ENCODE assay signal across 17 cellular contexts in the genomic region with DNA sequence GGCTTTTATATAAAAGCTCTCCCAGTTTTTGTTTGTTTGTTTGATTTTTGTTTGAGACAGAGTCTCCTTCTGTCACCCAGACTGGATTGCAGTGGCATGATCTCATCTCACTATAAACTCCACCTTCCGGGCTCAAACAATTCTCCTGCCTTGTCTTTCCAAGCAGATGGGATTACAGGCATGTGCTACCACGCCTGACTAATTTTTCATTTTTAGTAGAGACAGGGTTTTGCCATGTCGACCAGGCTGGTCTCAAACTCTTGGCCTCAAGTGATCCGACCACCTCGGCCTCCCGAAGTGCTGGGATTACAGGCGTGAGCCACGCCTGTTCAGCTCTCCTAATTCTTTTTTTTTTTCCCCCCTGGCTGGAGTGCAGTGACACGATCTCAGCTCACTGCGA. TPM values are rescaled to one million over a fixed set of nuclear protein-coding genes. Genes with fewer than 3 reads are reported as not detected.
DNase-seq lines count a peak whose midpoint lies in the region; ATAC-seq and TF ChIP-seq lines count a peak whose summit lies in the region.
"Had no signal": no experiment of that assay in that cellular context is flagged by ENCODE, and none has a peak within 500 bp of the region (broad histone marks: within the 10 kb centered on the region; RNA-seq: fewer than 3 reads in every experiment).

No MANE protein-coding gene starts in this region.

- H2AFZ ChIP-seq in trophoblast cell (ENCODE audit: insufficient read depth, low read length, poor library complexity) = no peak overlapping the region

- H2BK120ac ChIP-seq in trophoblast cell (ENCODE audit: insufficient read depth, low read length, poor library complexity) = no peak overlapping the region

- peaks cover 9% of the 10 kb centered on the region for H3K79me2 ChIP-seq in trophoblast cell (ENCODE audit: control insufficient read depth, insufficient read depth, low read length, poor library complexity)

- no peak overlapping the region for H3K23ac ChIP-seq in trophoblast cell (ENCODE audit: low read length)

- H2BK5ac ChIP-seq in trophoblast cell (ENCODE audit: low read depth, low read length, poor library complexity) = no peak overlapping the region

- no peak overlapping the region for H2AK5ac ChIP-seq in trophoblast cell (ENCODE audit: low read length)

- peaks cover 16 to 22% of the 10 kb centered on the region in 2 experiments for H3K4me1 ChIP-seq in trophoblast cell (ENCODE audit: control insufficient read depth in 1 of 2, insufficient read depth in 2 of 2, low read length in 2 of 2)
- H3K4me1 ChIP-seq: SJCRH30 had no signal

- H3K79me1 ChIP-seq in trophoblast cell (ENCODE audit: low read length) = peaks cover 24% of the 10 kb centered on the region

- no peak overlapping the region for H4K12ac ChIP-seq in trophoblast cell (ENCODE audit: low read depth, low read length)

- H3K9ac ChIP-seq in trophoblast cell (ENCODE audit: low read length) = no peak overlapping the region

- TF ChIP-seq CTCF in epithelial cell of esophagus (IDR thresholded peaks at IDR 0.05; ENCODE audit: insufficient read depth, low read depth, low read length, missing control alignments) = no peak

- H3K4me2 ChIP-seq in trophoblast cell (ENCODE audit: low read length) = peak overlapping the region; percentile 11

- H4K8ac ChIP-seq in trophoblast cell (ENCODE audit: low read depth, low read length) = no peak overlapping the region

- H3K9me3 ChIP-seq in trophoblast cell (ENCODE audit: insufficient read depth, low read depth, low read length) = no peaks in the 10 kb centered on the region
- H3K9me3 ChIP-seq: SJCRH30 had no signal

- ATAC-seq in left ventricle myocardium superior = no peak
- ATAC-seq: CD8-positive, alpha-beta T cell had no signal

- H3K4me3 ChIP-seq in epithelial cell of esophagus (ENCODE audit: low read length) (no peak overlapping the region), trophoblast cell (ENCODE audit: low read depth, low read length) (no peak overlapping the region)
- H3K4me3 ChIP-seq: SJCRH30 had no signal

- H3K27ac ChIP-seq in trophoblast cell (ENCODE audit: low read depth, low read length) = no peak overlapping the region
- H3K27ac ChIP-seq: 22Rv1, RWPE1, SJCRH30 had no signal

- no peak overlapping the region for H4K91ac ChIP-seq in trophoblast cell (ENCODE audit: low read depth, low read length)

- H3K36me3 ChIP-seq in trophoblast cell (ENCODE audit: control insufficient read depth in 1 of 2, insufficient read depth in 2 of 2, low read length in 2 of 2) = no peaks in the 10 kb centered on the region
- H3K36me3 ChIP-seq: SJCRH30 had no signal

- no CpG with 5 or more reads among the region's 10 CpGs for WGBS in trophoblast cell (ENCODE audit: extremely low coverage, insufficient coverage, insufficient read length)

- H3K14ac ChIP-seq in trophoblast cell (ENCODE audit: low read length) = no peak overlapping the region

- peak; percentile 53 for DNase-seq in DMS 273 (lab: John Stamatoyannopoulos, UW; ENCODE audit: unreplicated experiment)
- no peak for DNase-seq in DMS 273 treated with DMSO at 0.1 percent for 48 hours (lab: John Stamatoyannopoulos, UW)
- DNase-seq in NCI-H2171 treated with DMSO at 0.1 percent for 48 hours (lab: John Stamatoyannopoulos, UW) = peak; percentile 64
- peak; percentile 55 for DNase-seq in epithelial cell of esophagus (ENCODE audit: low read depth)
- DNase-seq in trophoblast cell = peak; percentile 50 to 62
- DNase-seq in left ventricle myocardium superior = no peak
- DNase-seq in NCI-H774 (lab: John Stamatoyannopoulos, UW) = no peak
- no peak for DNase-seq in NCI-H2196 (lab: John Stamatoyannopoulos, UW; ENCODE audit: unreplicated experiment)
- DNase-seq: CD8-positive, alpha-beta T cell; EL; MV-4-11; NCI-H2081 treated with DMSO at 0.1 percent for 48 hours; NCI-H510A; SJCRH30 had no signal

- H2BK12ac ChIP-seq in trophoblast cell (ENCODE audit: low read length) = no peak overlapping the region

- no peaks in the 10 kb centered on the region for H3K27me3 ChIP-seq in trophoblast cell (ENCODE audit: insufficient read depth, low read length)

- H3K4ac ChIP-seq in trophoblast cell (ENCODE audit: low read depth, low read length) = no peak overlapping the region

- intact Hi-C loops in left ventricle myocardium superior (cut with micrococcal nuclease) = no loop called here

- H3K18ac ChIP-seq in trophoblast cell (ENCODE audit: low read length) = no peak overlapping the region

RNA-seq across cellular contexts. Expression of a gene that starts 4.4 kb away (rescaled TPM):
- polyA plus RNA-seq in trophoblast cell (2013) = 14.6 and 15.7 TPM in 2 replicates
- total RNA-seq in left ventricle myocardium superior = 0.79 TPM
- total RNA-seq: OCI-LY7 had no signal

RNA-seq across cellular contexts. Expression of a gene that starts 6.9 kb away (rescaled TPM):
- 64.2 and 64.5 TPM in 2 replicates for polyA plus RNA-seq in trophoblast cell (2013)
- total RNA-seq in left ventricle myocardium superior = 14.6 TPM
- total RNA-seq: OCI-LY7 had no signal

Comparison
In these comparisons a context has a peak if more than half of its experiments do, and no peak if none do; other contexts are left out.
1. DNase-seq: peak in DMS 273 (single experiment), NCI-H2171 treated with DMSO at 0.1 percent for 48 hours (single experiment), epithelial cell of esophagus (single experiment) and trophoblast cell (2 of 2); none in DMS 273 treated with DMSO at 0.1 percent for 48 hours (single experiment), left ventricle myocardium superior (single experiment), NCI-H774 (single experiment) and NCI-H2196 (single experiment).